In the genomic region with DNA sequence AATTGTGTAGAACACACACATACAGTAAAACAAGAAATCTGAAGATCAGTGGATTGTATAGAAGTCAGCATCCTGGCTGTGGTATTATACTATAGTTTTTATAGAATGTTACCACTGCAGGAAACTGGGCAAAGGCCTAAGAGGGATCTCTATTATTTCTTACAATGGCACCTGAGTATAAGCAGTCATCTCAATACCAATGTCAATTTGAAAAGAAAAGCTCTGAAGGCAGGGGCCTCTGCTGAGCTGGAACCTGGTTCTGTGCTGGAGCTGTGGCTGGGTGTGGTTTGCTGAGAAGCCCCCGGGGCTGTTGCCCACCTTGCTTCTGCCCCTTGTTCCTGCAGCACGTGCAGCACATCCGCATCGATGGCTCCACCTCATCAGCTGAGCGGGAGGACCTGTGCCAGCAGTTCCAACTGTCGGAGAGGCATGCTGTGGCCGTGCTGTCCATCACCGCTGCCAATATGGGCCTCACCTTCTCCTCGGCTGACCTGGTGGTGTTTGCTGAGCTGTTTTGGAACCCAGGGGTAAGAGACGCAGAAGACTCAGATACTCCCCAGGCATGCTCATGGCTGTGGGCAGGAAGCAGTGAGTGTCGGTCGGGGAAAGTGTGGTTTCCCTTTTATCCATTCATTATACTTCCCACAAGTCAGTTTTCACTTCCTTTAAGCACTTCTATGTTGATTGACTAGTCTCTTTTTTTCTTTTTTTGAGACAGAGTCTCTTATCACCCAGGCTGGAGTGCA, we compare ENCODE assay signal across 1 cellular context.
A peak's percentile ranks its signal among the peaks of the same experiment; 100 is the strongest.
TF ChIP-seq lines count a peak whose summit lies in the region.

No MANE protein-coding gene starts in this region.

TF ChIP-seq in GM12878, 131 proteins besides CTCF, POLR2A, EP300 and RAD21 (continued from another document):
- TF ChIP-seq, protein P1, sequence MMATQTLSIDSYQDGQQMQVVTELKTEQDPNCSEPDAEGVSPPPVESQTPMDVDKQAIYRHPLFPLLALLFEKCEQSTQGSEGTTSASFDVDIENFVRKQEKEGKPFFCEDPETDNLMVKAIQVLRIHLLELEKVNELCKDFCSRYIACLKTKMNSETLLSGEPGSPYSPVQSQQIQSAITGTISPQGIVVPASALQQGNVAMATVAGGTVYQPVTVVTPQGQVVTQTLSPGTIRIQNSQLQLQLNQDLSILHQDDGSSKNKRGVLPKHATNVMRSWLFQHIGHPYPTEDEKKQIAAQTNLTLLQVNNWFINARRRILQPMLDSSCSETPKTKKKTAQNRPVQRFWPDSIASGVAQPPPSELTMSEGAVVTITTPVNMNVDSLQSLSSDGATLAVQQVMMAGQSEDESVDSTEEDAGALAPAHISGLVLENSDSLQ (IDR thresholded peaks at IDR 0.05) = 0 out of 2 replicates have a peak, but pooled peaks have one; percentile 11
- TF ChIP-seq SPI1 (IDR thresholded peaks at IDR 0.05; ENCODE audit: borderline replicate concordance, insufficient read depth, low read depth, low read length) (peak; percentile 61; the same call in 1 of the 2 replicates), CHD4 (IDR thresholded peaks at IDR 0.05) (no peak), IKZF2 (IDR thresholded peaks at IDR 0.05) (peak; percentile 38 to 45; a peak in 2 of 4 replicates)
- TF ChIP-seq, protein P2, sequence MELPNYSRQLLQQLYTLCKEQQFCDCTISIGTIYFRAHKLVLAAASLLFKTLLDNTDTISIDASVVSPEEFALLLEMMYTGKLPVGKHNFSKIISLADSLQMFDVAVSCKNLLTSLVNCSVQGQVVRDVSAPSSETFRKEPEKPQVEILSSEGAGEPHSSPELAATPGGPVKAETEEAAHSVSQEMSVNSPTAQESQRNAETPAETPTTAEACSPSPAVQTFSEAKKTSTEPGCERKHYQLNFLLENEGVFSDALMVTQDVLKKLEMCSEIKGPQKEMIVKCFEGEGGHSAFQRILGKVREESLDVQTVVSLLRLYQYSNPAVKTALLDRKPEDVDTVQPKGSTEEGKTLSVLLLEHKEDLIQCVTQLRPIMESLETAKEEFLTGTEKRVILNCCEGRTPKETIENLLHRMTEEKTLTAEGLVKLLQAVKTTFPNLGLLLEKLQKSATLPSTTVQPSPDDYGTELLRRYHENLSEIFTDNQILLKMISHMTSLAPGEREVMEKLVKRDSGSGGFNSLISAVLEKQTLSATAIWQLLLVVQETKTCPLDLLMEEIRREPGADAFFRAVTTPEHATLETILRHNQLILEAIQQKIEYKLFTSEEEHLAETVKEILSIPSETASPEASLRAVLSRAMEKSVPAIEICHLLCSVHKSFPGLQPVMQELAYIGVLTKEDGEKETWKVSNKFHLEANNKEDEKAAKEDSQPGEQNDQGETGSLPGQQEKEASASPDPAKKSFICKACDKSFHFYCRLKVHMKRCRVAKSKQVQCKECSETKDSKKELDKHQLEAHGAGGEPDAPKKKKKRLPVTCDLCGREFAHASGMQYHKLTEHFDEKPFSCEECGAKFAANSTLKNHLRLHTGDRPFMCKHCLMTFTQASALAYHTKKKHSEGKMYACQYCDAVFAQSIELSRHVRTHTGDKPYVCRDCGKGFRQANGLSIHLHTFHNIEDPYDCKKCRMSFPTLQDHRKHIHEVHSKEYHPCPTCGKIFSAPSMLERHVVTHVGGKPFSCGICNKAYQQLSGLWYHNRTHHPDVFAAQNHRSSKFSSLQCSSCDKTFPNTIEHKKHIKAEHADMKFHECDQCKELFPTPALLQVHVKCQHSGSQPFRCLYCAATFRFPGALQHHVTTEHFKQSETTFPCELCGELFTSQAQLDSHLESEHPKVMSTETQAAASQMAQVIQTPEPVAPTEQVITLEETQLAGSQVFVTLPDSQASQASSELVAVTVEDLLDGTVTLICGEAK (IDR thresholded peaks at IDR 0.05; ENCODE audit: borderline replicate concordance) = no peak
